In the genomic region with DNA sequence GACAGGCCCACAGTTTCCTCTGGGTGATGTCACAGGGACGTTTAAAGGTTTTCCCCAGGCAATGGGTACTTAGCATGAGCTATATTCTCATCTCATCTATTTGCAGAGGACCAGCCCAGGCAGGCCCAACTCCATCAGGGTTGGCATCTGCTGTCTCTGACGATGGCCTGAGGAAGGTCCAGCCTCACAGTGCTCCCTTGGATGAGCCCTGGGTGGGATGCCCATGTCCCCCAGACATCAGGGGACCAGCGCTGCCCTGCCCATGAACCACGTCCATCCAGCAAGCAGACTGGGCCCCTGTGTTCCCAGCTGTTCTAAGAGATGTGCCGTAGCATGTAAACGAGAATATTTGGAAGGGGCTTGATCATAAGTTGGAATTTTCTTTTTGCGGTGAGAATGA, we compare ENCODE assay signal across 22 cellular contexts.
DNase-seq lines count a peak whose midpoint lies in the region; ATAC-seq and TF ChIP-seq lines count a peak whose summit lies in the region.
"Had no signal": no experiment of that assay in that cellular context is flagged by ENCODE, and none has a peak within 500 bp of the region (broad histone marks: within the 10 kb centered on the region; RNA-seq: fewer than 3 reads in every experiment).

No MANE protein-coding gene starts in this region.

- H3K27ac Mint-ChIP-seq in immature natural killer cell, result no peak overlapping the region
- H3K27ac Mint-ChIP-seq: CD4-positive, alpha-beta T cell; HFFc6 had no signal

- TF ChIP-seq CTCF in VCaP (conservative IDR thresholded peaks at IDR 0.05), result no peak
- TF ChIP-seq CTCF in lower lobe of right lung (IDR thresholded peaks at IDR 0.05), result no peak

- H3K9me3 Mint-ChIP-seq in activated T-cell treated with anti-CD3 and anti-CD28 coated beads, Interleukin-2, amount 50 U/mL, for 4 hours, result no peaks in the 10 kb centered on the region
- no peaks in the 10 kb centered on the region for H3K9me3 Mint-ChIP-seq in immature natural killer cell
- H3K9me3 Mint-ChIP-seq: CD4-positive, alpha-beta T cell had no signal

- no peak for ATAC-seq in lower lobe of right lung
- no peak for ATAC-seq in activated T-cell treated with anti-CD3 and anti-CD28 coated beads, Interleukin-2, amount 50 U/mL, for 4 hours
- ATAC-seq: A549, HCT116 had no signal

- in situ Hi-C loops in KBM-7 (cut with MboI; ENCODE audit: low pct_unique_long_range_greater_than_20kb, low sequenced_read_pairs), result no loop called here

- H3K27me3 ChIP-seq in lower lobe of right lung (ENCODE audit: low read depth), result no peaks in the 10 kb centered on the region

- no peaks in the 10 kb centered on the region for H3K27me3 Mint-ChIP-seq in activated T-cell treated with anti-CD3 and anti-CD28 coated beads, Interleukin-2, amount 50 U/mL, for 4 hours (ENCODE audit: low read depth)
- H3K27me3 Mint-ChIP-seq in immature natural killer cell (ENCODE audit: low read depth in 3 of 3), result no peaks in the 10 kb centered on the region
- H3K27me3 Mint-ChIP-seq: CD4-positive, alpha-beta T cell had no signal

- intact Hi-C loops in lower lobe of right lung (cut with DNase I), result no loop called here

- H3K9me3 ChIP-seq in lower lobe of right lung, result no peaks in the 10 kb centered on the region
- H3K9me3 ChIP-seq: A549 had no signal

- H3K36me3 Mint-ChIP-seq in activated T-cell treated with anti-CD3 and anti-CD28 coated beads, Interleukin-2, amount 50 U/mL, for 4 hours (ENCODE audit: insufficient read depth), result no peaks in the 10 kb centered on the region
- no peaks in the 10 kb centered on the region for H3K36me3 Mint-ChIP-seq in immature natural killer cell

- H3K4me3 Mint-ChIP-seq in activated T-cell treated with anti-CD3 and anti-CD28 coated beads, Interleukin-2, amount 50 U/mL, for 4 hours, result no peak overlapping the region
- H3K4me3 Mint-ChIP-seq in immature natural killer cell, result no peak overlapping the region
- H3K4me3 Mint-ChIP-seq: CD4-positive, alpha-beta T cell; HFFc6 had no signal

- H3K4me1 Mint-ChIP-seq in activated T-cell treated with anti-CD3 and anti-CD28 coated beads, Interleukin-2, amount 50 U/mL, for 4 hours (ENCODE audit: low read depth), result no peaks in the 10 kb centered on the region
- H3K4me1 Mint-ChIP-seq in immature natural killer cell, result no peaks in the 10 kb centered on the region

- no peaks in the 10 kb centered on the region for H3K36me3 ChIP-seq in lower lobe of right lung

- H3K4me3 ChIP-seq in lower lobe of right lung, result no peak overlapping the region
- H3K4me3 ChIP-seq: A549 had no signal

- DNase-seq in DMS 273 (lab: John Stamatoyannopoulos, UW; ENCODE audit: unreplicated experiment) (peak; percentile 3), DMS 273 treated with DMSO at 0.1 percent for 48 hours (lab: John Stamatoyannopoulos, UW) (no peak), dedifferentiated amniotic fluid mesenchymal stem cell (ENCODE audit: extremely low spot score) (peak; percentile 11), lower lobe of right lung (peak; percentile 20), immature natural killer cell (no peak), KBM-7 (no peak)
- no peak for DNase-seq in activated T-cell treated with anti-CD3 and anti-CD28 coated beads, Interleukin-2, amount 50 U/mL, for 4 hours
- DNase-seq: AML-193; CD4-positive, alpha-beta T cell; DMS53; DND-41; EL; GOT3; H7; HFFc6; IMR-90 had no signal

- H3K27ac ChIP-seq in VCaP, result peak overlapping the region; percentile 65
- no peak overlapping the region for H3K27ac ChIP-seq in lower lobe of right lung
- H3K27ac ChIP-seq: 22Rv1, A549, C4-2B, HL-60 had no signal

- no peaks in the 10 kb centered on the region for H3K4me1 ChIP-seq in lower lobe of right lung
- H3K4me1 ChIP-seq: A549 had no signal

Comparison
In these comparisons a context has a peak if more than half of its experiments do, and no peak if none do; other contexts are left out.
1. DNase-seq: peak in DMS 273 (single experiment), dedifferentiated amniotic fluid mesenchymal stem cell (single experiment) and lower lobe of right lung (single experiment); none in DMS 273 treated with DMSO at 0.1 percent for 48 hours (single experiment), activated T-cell treated with anti-CD3 and anti-CD28 coated beads, Interleukin-2, amount 50 U/mL, for 4 hours (single experiment), immature natural killer cell (0 of 3) and KBM-7 (single experiment).